Comparison of ENCODE assay signal across 14 cellular contexts in the genomic region with DNA sequence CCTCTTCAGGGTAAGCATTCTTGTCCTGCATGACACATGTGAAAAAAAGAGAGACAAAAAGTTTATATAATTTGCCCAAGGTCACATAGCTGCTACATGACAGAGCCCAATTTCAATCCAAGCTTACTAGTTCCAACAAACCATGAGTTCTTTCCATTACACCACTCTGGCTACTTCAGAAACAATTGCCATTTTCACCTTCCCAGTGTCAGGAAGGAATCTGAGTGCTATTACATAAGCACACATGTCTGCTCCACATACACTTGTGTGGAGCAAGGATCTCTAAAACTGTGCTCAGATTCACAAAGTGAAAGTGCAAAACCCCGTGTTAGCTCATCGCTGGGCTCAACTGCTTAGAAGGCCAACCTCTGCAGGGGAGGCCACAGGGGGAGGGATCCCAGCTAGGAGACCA.
DNase-seq lines count a peak whose midpoint lies in the region; ATAC-seq and TF ChIP-seq lines count a peak whose summit lies in the region.
"Had no signal": no experiment of that assay in that cellular context is flagged by ENCODE, and none has a peak within 500 bp of the region (broad histone marks: within the 10 kb centered on the region; RNA-seq: fewer than 3 reads in every experiment).

No MANE protein-coding gene starts in this region.

- no peak overlapping the region for H3K9ac ChIP-seq in colonic mucosa (ENCODE audit: low read depth in 2 of 2, low read length in 2 of 2)

- intact Hi-C loops in ascending aorta (cut with DNase I) = no loop called here
- intact Hi-C loops in right cardiac atrium (cut with DNase I) = no loop called here
- intact Hi-C loops in colonic mucosa (cut with DNase I) = no loop called here

- H3K36me3 ChIP-seq in ascending aorta = no peaks in the 10 kb centered on the region
- no peaks in the 10 kb centered on the region for H3K36me3 ChIP-seq in thoracic aorta
- H3K36me3 ChIP-seq in colonic mucosa = no peaks in the 10 kb centered on the region
- H3K36me3 ChIP-seq: WERI-Rb-1 had no signal

- TF ChIP-seq CTCF in ascending aorta (IDR thresholded peaks at IDR 0.05) = no peak
- no peak for TF ChIP-seq CTCF in thoracic aorta (IDR thresholded peaks at IDR 0.05)
- no peak for TF ChIP-seq CTCF in colonic mucosa (IDR thresholded peaks at IDR 0.05)

- H3K27ac ChIP-seq in ascending aorta (peak overlapping the region in 1 of 2 donors; percentile 56), right cardiac atrium (ENCODE audit: low read length) (no peak overlapping the region), thoracic aorta (peak overlapping the region; percentile 21 to 31), colonic mucosa (no peak overlapping the region)
- H3K27ac ChIP-seq: WERI-Rb-1 had no signal

- WGBS in right cardiac atrium = 69% methylated on average over 2 of the region's 2 CpGs

- DNase-seq in H4 (ENCODE audit: low spot score) = peak; percentile 56
- DNase-seq in ascending aorta (ENCODE audit: low spot score in 2 of 2) = no peak
- no peak for DNase-seq in right cardiac atrium
- DNase-seq in thoracic aorta (ENCODE audit: low spot score) = no peak
- no peak for DNase-seq in MV-4-11 (lab: John Stamatoyannopoulos, UW)
- DNase-seq in colonic mucosa = no peak
- DNase-seq: anterior cingulate cortex; kidney; NCI-H1048; NCI-H526 treated with DMSO at 0.1 percent for 48 hours; SIG-M5; stimulated activated CD4-positive, alpha-beta T cell treated with anti-CD3 and anti-CD28 coated beads, Interleukin-15, amount 100 ng/mL, for 24 hours; WERI-Rb-1 had no signal

- H3K4me3 ChIP-seq in ascending aorta (peak overlapping the region; percentile 19 to 21), right cardiac atrium (ENCODE audit: low read length) (no peak overlapping the region), thoracic aorta (peak overlapping the region; percentile 43), colonic mucosa (no peak overlapping the region)

- H3K9me3 ChIP-seq in ascending aorta (no peaks in the 10 kb centered on the region), right cardiac atrium (ENCODE audit: control insufficient read depth, low read length) (no peaks in the 10 kb centered on the region), thoracic aorta (no peaks in the 10 kb centered on the region), colonic mucosa (no peaks in the 10 kb centered on the region)

- peak; percentile 36 to 67 for ATAC-seq in right cardiac atrium
- peak; percentile 76 for ATAC-seq in thoracic aorta (ENCODE audit: insufficient number of reproducible peaks, low FRiP score, low read depth)
- no peak for ATAC-seq in GM18517 (IDR thresholded peaks at IDR 0.05; ENCODE audit: unreplicated experiment)

- H3K27me3 ChIP-seq in ascending aorta = no peaks in the 10 kb centered on the region
- H3K27me3 ChIP-seq in right cardiac atrium (ENCODE audit: control insufficient read depth, insufficient read depth) = no peaks in the 10 kb centered on the region
- no peaks in the 10 kb centered on the region for H3K27me3 ChIP-seq in thoracic aorta (replicated peaks; ENCODE audit: insufficient read depth)
- H3K27me3 ChIP-seq in colonic mucosa = no peaks in the 10 kb centered on the region

- peaks cover 3 to 4% of the 10 kb centered on the region in 2 donors for H3K4me1 ChIP-seq in ascending aorta
- no peaks in the 10 kb centered on the region for H3K4me1 ChIP-seq in right cardiac atrium (ENCODE audit: control insufficient read depth, insufficient read depth, low read length)
- peaks cover 3 to 31% of the 10 kb centered on the region in 2 donors for H3K4me1 ChIP-seq in thoracic aorta (ENCODE audit: control insufficient read depth in 1 of 2, low read depth in 2 of 2)
- no peaks in the 10 kb centered on the region for H3K4me1 ChIP-seq in colonic mucosa

Comparison
In these comparisons a context has a peak if more than half of its experiments do, and no peak if none do; other contexts are left out.
1. H3K27ac ChIP-seq: peak in thoracic aorta (2 of 2); none in right cardiac atrium (single experiment) and colonic mucosa (single experiment).
2. H3K4me3 ChIP-seq: peak in ascending aorta (2 of 2) and thoracic aorta (single experiment); none in right cardiac atrium (single experiment) and colonic mucosa (single experiment).